ENCODE assay signal across 12 cellular contexts in genomic region chr2:42084231-42084671, GRCh38. TPM values are rescaled to one million over a fixed set of nuclear protein-coding genes. Genes with fewer than 3 reads are reported as not detected.
DNase-seq lines count a peak whose midpoint lies in the region; ATAC-seq and TF ChIP-seq lines count a peak whose summit lies in the region.
"Had no signal": no experiment of that assay in that cellular context is flagged by ENCODE, and none has a peak within 500 bp of the region (broad histone marks: within the 10 kb centered on the region; RNA-seq: fewer than 3 reads in every experiment).

No MANE protein-coding gene starts in this region.

- H3K9me3 Mint-ChIP-seq in CD4-positive, alpha-beta T cell = no peaks in the 10 kb centered on the region
- H3K9me3 Mint-ChIP-seq: activated T-cell treated with anti-CD3 and anti-CD28 coated beads, Interleukin-2, amount 50 U/mL, for 24 hours had no signal

- peak in 3 of 4 donors; percentile 50 to 64 (median 54) for TF ChIP-seq EP300 in sigmoid colon (IDR thresholded peaks at IDR 0.05)

- WGBS in sigmoid colon, 2 donors = 44 to 63% methylated on average over 6 of the region's 6 CpGs

- no peaks in the 10 kb centered on the region for H3K36me3 Mint-ChIP-seq in CD4-positive, alpha-beta T cell (ENCODE audit: low read depth)

- H3K27ac Mint-ChIP-seq in CD4-positive, alpha-beta T cell = no peak overlapping the region
- H3K27ac Mint-ChIP-seq: activated T-cell treated with anti-CD3 and anti-CD28 coated beads, Interleukin-2, amount 50 U/mL, for 24 hours had no signal

- no peak overlapping the region for H3K4me3 ChIP-seq in foreskin fibroblast (ENCODE audit: low read depth in 1 of 2, low read length in 2 of 2)
- no peak overlapping the region for H3K4me3 ChIP-seq in sigmoid colon
- H3K4me3 ChIP-seq: skin epidermis had no signal

- peaks cover 4% of the 10 kb centered on the region for H3K4me1 Mint-ChIP-seq in CD4-positive, alpha-beta T cell (ENCODE audit: low read depth)

- H3K27me3 ChIP-seq in sigmoid colon = no peaks in the 10 kb centered on the region
- H3K27me3 ChIP-seq in CD4-positive, alpha-beta T cell (ENCODE audit: control insufficient read depth, insufficient read depth, low read length) = no peaks in the 10 kb centered on the region

- DNase-seq in Daoy (ENCODE audit: low read depth) (peak; percentile 42), SHP77 treated with DMSO at 0.1 percent for 48 hours (lab: John Stamatoyannopoulos, UW) (peak; percentile 37), foreskin fibroblast (peak; percentile 66 to 67), sigmoid colon (peak; percentile 84), erythroblast (lab: John Stamatoyannopoulos, UW) (no peak), OCI-M2 (lab: John Stamatoyannopoulos, UW; ENCODE audit: unreplicated experiment) (no peak), posterior vena cava (ENCODE audit: low spot score) (no peak)
- DNase-seq in CD4-positive, alpha-beta T cell = no peak
- DNase-seq: activated T-cell treated with anti-CD3 and anti-CD28 coated beads, Interleukin-2, amount 50 U/mL, for 24 hours; hippocampal formation; NCI-H1436 treated with DMSO at 0.1 percent for 48 hours had no signal

- H3K27me3 Mint-ChIP-seq in CD4-positive, alpha-beta T cell = peaks cover 17% of the 10 kb centered on the region

- H3K36me3 ChIP-seq in sigmoid colon = no peaks in the 10 kb centered on the region

- peaks cover 0 to 29% (median 27%) of the 10 kb centered on the region in 4 donors for H3K4me1 ChIP-seq in sigmoid colon

- no peaks in the 10 kb centered on the region for H3K9me3 ChIP-seq in sigmoid colon
- H3K9me3 ChIP-seq in CD4-positive, alpha-beta T cell (ENCODE audit: control insufficient read depth, low read length) = no peaks in the 10 kb centered on the region

- CTCF ChIA-PET in CD4-positive, alpha-beta T cell (lab: Charles Lee) = no interaction called here

- no peak for TF ChIP-seq POLR2A in sigmoid colon (IDR thresholded peaks at IDR 0.05)
- TF ChIP-seq POLR2A in erythroblast (IDR thresholded peaks at IDR 0.05; ENCODE audit: low read length) = no peak

- no peak overlapping the region for H3K4me3 Mint-ChIP-seq in CD4-positive, alpha-beta T cell
- H3K4me3 Mint-ChIP-seq: activated T-cell treated with anti-CD3 and anti-CD28 coated beads, Interleukin-2, amount 50 U/mL, for 24 hours had no signal

- no peak for TF ChIP-seq CTCF in foreskin fibroblast (IDR thresholded peaks at IDR 0.05; ENCODE audit: low read depth, low read length)
- no peak for TF ChIP-seq CTCF in sigmoid colon (IDR thresholded peaks at IDR 0.05)
- no peak for TF ChIP-seq CTCF in CD4-positive, alpha-beta T cell (IDR thresholded peaks at IDR 0.05)

- intact Hi-C loops in sigmoid colon (cut with DNase I) (loop anchor here (2.0 kb wide), 1 partner anchor 37 kb away; no protein-coding TSS in a partner anchor), posterior vena cava (cut with DNase I) (no loop called here)
- intact Hi-C loops in CD4-positive, alpha-beta T cell (cut with DNase I, micrococcal nuclease) = no loop called here

- ATAC-seq in CD4-positive, alpha-beta T cell (ENCODE audit: poor library complexity) = no peak

- POLR2A ChIA-PET in CD4-positive, alpha-beta T cell (lab: Charles Lee) = interaction anchor here (1.4 kb wide), 1 partner anchor 215 kb away, joined by 4 read pairs; no protein-coding TSS in a partner anchor

- peak overlapping the region; percentile 52 to 68 (median 66) for H3K27ac ChIP-seq in sigmoid colon
- no peak overlapping the region for H3K27ac ChIP-seq in CD4-positive, alpha-beta T cell (ENCODE audit: low read depth, low read length)
- H3K27ac ChIP-seq: skin epidermis had no signal

RNA-seq across cellular contexts. Expression of gene PKDCC, which starts 36.4 kb away (rescaled TPM):
- 7.3 and 12.9 TPM in 2 replicates for total RNA-seq in Daoy (2014; rRNA removed; shearing (Covaris generic))
- 100 to 1,000 TPM in 2 of 4 donors, 10 to 100 TPM in 2; 64.8 to 106 (median 96.1) TPM for total RNA-seq in sigmoid colon
- 10 to 100 TPM; 13.9 to 67.7 (median 21.0) TPM for polyA plus RNA-seq in sigmoid colon
- total RNA-seq in posterior vena cava = 100 to 1,000 TPM; 137 to 169 TPM
- not detected for total RNA-seq in CD4-positive, alpha-beta T cell

Comparison
In these comparisons a context has a peak if more than half of its experiments do, and no peak if none do; other contexts are left out.
1. DNase-seq: peak in Daoy (single experiment), SHP77 treated with DMSO at 0.1 percent for 48 hours (single experiment), foreskin fibroblast (2 of 2) and sigmoid colon (single experiment); none in erythroblast (0 of 2), OCI-M2 (single experiment), posterior vena cava (single experiment) and CD4-positive, alpha-beta T cell (0 of 10).